ENCODE assay signal across 9 cellular contexts in the genomic region with DNA sequence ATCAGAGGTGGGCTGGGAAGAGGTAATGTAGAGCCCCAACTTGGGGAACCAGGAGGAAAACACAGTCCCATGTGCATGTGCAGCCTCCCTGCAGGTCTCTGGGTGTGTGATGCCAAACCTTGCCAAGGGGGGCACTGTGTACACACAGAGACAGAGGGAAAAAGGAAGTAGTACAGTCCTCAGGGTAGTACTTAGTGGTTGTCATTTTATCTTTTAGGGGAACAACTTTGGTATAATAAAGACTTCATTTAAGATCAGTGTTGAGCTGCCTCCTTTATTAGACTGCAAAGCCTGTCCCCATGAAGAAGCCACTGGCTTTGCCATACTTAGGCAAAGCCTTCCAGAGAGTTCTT.
DNase-seq lines count a peak whose midpoint lies in the region; ATAC-seq, FAIRE-seq and TF ChIP-seq lines count a peak whose summit lies in the region.
"Had no signal": no experiment of that assay in that cellular context is flagged by ENCODE, and none has a peak within 500 bp of the region (broad histone marks: within the 10 kb centered on the region; RNA-seq: fewer than 3 reads in every experiment).

No MANE protein-coding gene starts in this region.

- no peak overlapping the region for H3K9ac ChIP-seq in kidney (ENCODE audit: low read length in 2 of 2)

- H3K36me3 ChIP-seq in GM23338 (ENCODE audit: insufficient read depth) = no peaks in the 10 kb centered on the region
- no peaks in the 10 kb centered on the region for H3K36me3 ChIP-seq in right atrium auricular region
- no peaks in the 10 kb centered on the region for H3K36me3 ChIP-seq in kidney (ENCODE audit: control insufficient read depth in 1 of 2, insufficient read depth in 2 of 2, low read length in 2 of 2)
- no peaks in the 10 kb centered on the region for H3K36me3 ChIP-seq in gastrocnemius medialis

- in situ Hi-C loops in gastrocnemius medialis (cut with MboI; ENCODE audit: low sequenced_read_pairs in 4 of 4) = no loop called here

- H3K4me1 Mint-ChIP-seq in GM23338 = peaks cover 48% of the 10 kb centered on the region
- H3K4me1 Mint-ChIP-seq: central memory CD8-positive, alpha-beta T cell had no signal

- peak; percentile 41 for TF ChIP-seq CTCF in AG10803 (conservative IDR thresholded peaks at IDR 0.05; ENCODE audit: low read length)
- TF ChIP-seq CTCF in GM23338 (conservative IDR thresholded peaks at IDR 0.05; ENCODE audit: low read depth in 2 of 2) = peak; percentile 52 to 53
- TF ChIP-seq CTCF in right atrium auricular region (IDR thresholded peaks at IDR 0.05) = no peak
- no peak for TF ChIP-seq CTCF in kidney (IDR thresholded peaks at IDR 0.05; ENCODE audit: borderline replicate concordance, extremely low read depth, insufficient read depth)
- TF ChIP-seq CTCF in gastrocnemius medialis (IDR thresholded peaks at IDR 0.05 in 4 of 5, conservative IDR thresholded peaks at IDR 0.05 in 1 of 5) = peak in 1 of 5 experiments; percentile 22

- DNase-seq in AG10803 (ENCODE audit: low read depth) (no peak), GM23338 (ENCODE audit: low spot score) (no peak), UCSD-AML1 (lab: John Stamatoyannopoulos, UW; ENCODE audit: unreplicated experiment) (peak; percentile 32), right atrium auricular region (ENCODE audit: low spot score) (no peak), kidney (no peak), gastrocnemius medialis (no peak), occipital lobe (lab: John Stamatoyannopoulos, UW) (no peak)

- no peaks in the 10 kb centered on the region for H3K79me2 ChIP-seq in GM23338 (replicated peaks; ENCODE audit: insufficient read depth)

- H3K27me3 ChIP-seq in GM23338 (ENCODE audit: insufficient read depth) = no peaks in the 10 kb centered on the region
- H3K27me3 ChIP-seq in right atrium auricular region = no peaks in the 10 kb centered on the region
- no peaks in the 10 kb centered on the region for H3K27me3 ChIP-seq in gastrocnemius medialis

- no peak overlapping the region for H3K27ac Mint-ChIP-seq in GM23338

- ATAC-seq in GM23338 (peak; percentile 59), gastrocnemius medialis (no peak), GM18858 (IDR thresholded peaks at IDR 0.05; ENCODE audit: unreplicated experiment) (no peak)

- peaks cover 8% of the 10 kb centered on the region; the same call in 1 of the 2 replicates for H3K9me2 ChIP-seq in GM23338 (ENCODE audit: insufficient read depth)

- no peak overlapping the region for H2AFZ ChIP-seq in GM23338

- H3K4me3 Mint-ChIP-seq in GM23338 = no peak overlapping the region
- H3K4me3 Mint-ChIP-seq: central memory CD8-positive, alpha-beta T cell had no signal

- no peak overlapping the region for H3K4me3 ChIP-seq in AG10803 (ENCODE audit: low read length)
- no peak overlapping the region for H3K4me3 ChIP-seq in GM23338
- H3K4me3 ChIP-seq in right atrium auricular region = no peak overlapping the region
- H3K4me3 ChIP-seq in kidney (ENCODE audit: low read length in 2 of 2) = no peak overlapping the region
- no peak overlapping the region for H3K4me3 ChIP-seq in gastrocnemius medialis

- H3K4me2 ChIP-seq in GM23338 = no peak overlapping the region

- no peak for TF ChIP-seq POLR2A in gastrocnemius medialis (IDR thresholded peaks at IDR 0.05)

- no peaks in the 10 kb centered on the region for H3K36me3 Mint-ChIP-seq in GM23338 (ENCODE audit: low read depth)

- intact Hi-C loops in kidney (cut with DNase I) (no loop called here), gastrocnemius medialis (cut with DNase I; ENCODE audit: low total_unique reads) (no loop called here)

- H4K20me1 ChIP-seq in GM23338 (replicated peaks; ENCODE audit: insufficient read depth) = no peaks in the 10 kb centered on the region

- H3K4me1 ChIP-seq in GM23338 (ENCODE audit: insufficient read depth) (peaks cover 22% of the 10 kb centered on the region), right atrium auricular region (peaks cover 0 to 14% of the 10 kb centered on the region in 2 donors), kidney (ENCODE audit: control insufficient read depth in 1 of 2, insufficient read depth in 1 of 2, low read depth in 1 of 2, low read length in 2 of 2) (peaks cover 0 to 3% of the 10 kb centered on the region in 2 donors), gastrocnemius medialis (peaks cover 7 to 15% of the 10 kb centered on the region in 2 donors)

- no peaks in the 10 kb centered on the region for H3K9me3 Mint-ChIP-seq in GM23338
- H3K9me3 Mint-ChIP-seq: central memory CD8-positive, alpha-beta T cell had no signal

- no peak for FAIRE-seq in kidney (lab: Jason Lieb, UNC)

- H3K9me3 ChIP-seq in right atrium auricular region = no peaks in the 10 kb centered on the region
- no peaks in the 10 kb centered on the region for H3K9me3 ChIP-seq in kidney (ENCODE audit: control insufficient read depth in 1 of 2, low read length in 2 of 2)
- H3K9me3 ChIP-seq in gastrocnemius medialis = no peaks in the 10 kb centered on the region

- H3K27ac ChIP-seq in GM23338 (ENCODE audit: low read depth) (no peak overlapping the region), right atrium auricular region (peak overlapping the region; percentile 43 to 57), kidney (ENCODE audit: low read depth in 2 of 2, low read length in 2 of 2) (no peak overlapping the region), gastrocnemius medialis (peak overlapping the region in 2 of 4 donors; percentile 31 to 32)

- no peaks in the 10 kb centered on the region for H3F3A ChIP-seq in GM23338 (replicated peaks; ENCODE audit: low read depth)

- peaks cover 8% of the 10 kb centered on the region for H3K27me3 Mint-ChIP-seq in GM23338 (ENCODE audit: insufficient read depth, low read depth, poor library complexity)
- H3K27me3 Mint-ChIP-seq: central memory CD8-positive, alpha-beta T cell had no signal

TF ChIP-seq in GM23338, 12 proteins besides CTCF, POLR2A, EP300 and RAD21 (continues in another document):
- no peak for TF ChIP-seq NANOG (IDR thresholded peaks at IDR 0.05; ENCODE audit: borderline replicate concordance)
- TF ChIP-seq, protein P1, sequence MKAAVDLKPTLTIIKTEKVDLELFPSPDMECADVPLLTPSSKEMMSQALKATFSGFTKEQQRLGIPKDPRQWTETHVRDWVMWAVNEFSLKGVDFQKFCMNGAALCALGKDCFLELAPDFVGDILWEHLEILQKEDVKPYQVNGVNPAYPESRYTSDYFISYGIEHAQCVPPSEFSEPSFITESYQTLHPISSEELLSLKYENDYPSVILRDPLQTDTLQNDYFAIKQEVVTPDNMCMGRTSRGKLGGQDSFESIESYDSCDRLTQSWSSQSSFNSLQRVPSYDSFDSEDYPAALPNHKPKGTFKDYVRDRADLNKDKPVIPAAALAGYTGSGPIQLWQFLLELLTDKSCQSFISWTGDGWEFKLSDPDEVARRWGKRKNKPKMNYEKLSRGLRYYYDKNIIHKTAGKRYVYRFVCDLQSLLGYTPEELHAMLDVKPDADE (IDR thresholded peaks at IDR 0.05) = no peak
- no peak for TF ChIP-seq JUNB (IDR thresholded peaks at IDR 0.05; ENCODE audit: unreplicated experiment)

Comparison
In these comparisons a context has a peak if more than half of its experiments do, and no peak if none do; other contexts are left out.
1. CTCF ChIP-seq: peak in AG10803 (single experiment) and GM23338 (2 of 2); none in right atrium auricular region (0 of 2) and kidney (single experiment).
2. H3K27ac ChIP-seq: peak in right atrium auricular region (2 of 2); none in GM23338 (single experiment) and kidney (0 of 2).